19 cellular contexts compared by ENCODE assay signal in genomic region chr4:1179089-1179441, GRCh38. TPM values are rescaled to one million over a fixed set of nuclear protein-coding genes. Genes with fewer than 3 reads are reported as not detected.
DNase-seq lines count a peak whose midpoint lies in the region; ATAC-seq and TF ChIP-seq lines count a peak whose summit lies in the region.
"Had no signal": no experiment of that assay in that cellular context is flagged by ENCODE, and none has a peak within 500 bp of the region (broad histone marks: within the 10 kb centered on the region; RNA-seq: fewer than 3 reads in every experiment).

No MANE protein-coding gene starts in this region.

- intact Hi-C loops in left ventricle myocardium superior (cut with micrococcal nuclease) = no loop called here
- intact Hi-C loops in gastrocnemius medialis (cut with DNase I; ENCODE audit: low total_unique reads) = loop anchor here (10.0 kb wide), 1 partner anchor 494 kb away; the partner anchor contains the start of gene SLC49A3

- no peaks in the 10 kb centered on the region for H3K27me3 ChIP-seq in NT2/D1 (ENCODE audit: insufficient read depth, insufficient read length)
- no peaks in the 10 kb centered on the region for H3K27me3 ChIP-seq in gastrocnemius medialis
- H3K27me3 ChIP-seq: sigmoid colon, suprapubic skin had no signal

- TF ChIP-seq CTCF in HEK293 (tag by site-specific recombination; IDR thresholded peaks at IDR 0.05) = no peak
- no peak for TF ChIP-seq CTCF in gastrocnemius medialis (IDR thresholded peaks at IDR 0.05 in 4 of 5, conservative IDR thresholded peaks at IDR 0.05 in 1 of 5)

- H3K27ac ChIP-seq in HEK293 (ENCODE audit: extremely low read depth, low read depth, low read length) (no peak overlapping the region), gastrocnemius medialis (peak overlapping the region; percentile 80 to 91 (median 86))
- H3K27ac ChIP-seq: sigmoid colon, suprapubic skin had no signal

- peak; percentile 36 for ATAC-seq in left ventricle myocardium superior
- ATAC-seq in gastrocnemius medialis = peak; percentile 69 to 71
- no peak for ATAC-seq in GM21423 (IDR thresholded peaks at IDR 0.05; ENCODE audit: unreplicated experiment)
- ATAC-seq in HG03460 (IDR thresholded peaks at IDR 0.05; ENCODE audit: unreplicated experiment) = no peak
- ATAC-seq: stimulated activated naive B cell treated with anti-CD40 and anti-IgM and Interleukin-4, amounts not matched to agents 10 μg/mL and 1 μg/mL and 100 μg/mL, for 72 hours had no signal

- H3K9me3 ChIP-seq in HEK293 (ENCODE audit: control insufficient read depth, insufficient read depth, low read depth, low read length) (no peaks in the 10 kb centered on the region), NT2/D1 (ENCODE audit: insufficient read depth, low read length) (peaks cover 31% of the 10 kb centered on the region), gastrocnemius medialis (no peaks in the 10 kb centered on the region)
- H3K9me3 ChIP-seq: sigmoid colon, suprapubic skin had no signal

- DNase-seq in NT2/D1 (ENCODE audit: low read depth, low spot score) (no peak), left ventricle myocardium superior (no peak), gastrocnemius medialis (peak; percentile 66 to 79), NCI-H2227 (lab: John Stamatoyannopoulos, UW; ENCODE audit: unreplicated experiment) (no peak)
- DNase-seq: activated CD4-positive, alpha-beta T cell treated with anti-CD3 and anti-CD28 coated beads for 48 hours; activated gamma-delta T cell; activated naive CD8-positive, alpha-beta T cell treated with anti-CD3 and anti-CD28 coated beads, Interleukin-2, amount 10 ng/mL, durations not matched to agents 7 days and 5 days; activated T-cell treated with anti-CD3 and anti-CD28 coated beads, Interleukin-2, amount 50 U/mL, for 24 hours; CD4-positive, alpha-beta memory T cell; NCI-H1105 treated with DMSO at 0.1 percent for 48 hours; NCI-H2081; NCI-H226; sigmoid colon; stimulated activated CD4-positive, alpha-beta T cell treated with anti-CD3 and anti-CD28 coated beads, Interleukin-15, amount 100 ng/mL, for 24 hours; stimulated activated naive B cell treated with anti-CD40 and anti-IgM and Interleukin-4, amounts not matched to agents 10 μg/mL and 1 μg/mL and 100 μg/mL, for 72 hours had no signal

- H3K9ac ChIP-seq in NT2/D1 (ENCODE audit: insufficient read length, low read depth) = peak overlapping the region; percentile 15

- in situ Hi-C loops in gastrocnemius medialis (cut with MboI; ENCODE audit: low sequenced_read_pairs in 4 of 4) = no loop called here

- H3K36me3 ChIP-seq in HEK293 (ENCODE audit: control insufficient read depth in 2 of 2, insufficient read depth in 1 of 2, low read length in 2 of 2) = no peaks in the 10 kb centered on the region
- H3K36me3 ChIP-seq in NT2/D1 (ENCODE audit: insufficient read depth, insufficient read length, low read length) = no peaks in the 10 kb centered on the region
- no peaks in the 10 kb centered on the region for H3K36me3 ChIP-seq in gastrocnemius medialis
- H3K36me3 ChIP-seq: sigmoid colon, suprapubic skin had no signal

- H3K4me3 ChIP-seq in HEK293 (ENCODE audit: low read depth, low read length) (no peak overlapping the region), NT2/D1 (ENCODE audit: insufficient read length, low read depth) (no peak overlapping the region), gastrocnemius medialis (peak overlapping the region in 2 of 4 donors; percentile 9 to 16)
- H3K4me3 ChIP-seq: sigmoid colon, suprapubic skin had no signal

- no peak for TF ChIP-seq POLR2A in gastrocnemius medialis (IDR thresholded peaks at IDR 0.05)

- POLR2A ChIA-PET in HEK293 (lab: Yijun Ruan, JAX) = no interaction called here

- H3K4me1 ChIP-seq in HEK293 (ENCODE audit: control insufficient read depth, insufficient read depth, low read length) (no peaks in the 10 kb centered on the region), NT2/D1 (ENCODE audit: insufficient read depth, insufficient read length) (peaks cover 14% of the 10 kb centered on the region), gastrocnemius medialis (peaks cover 44 to 46% of the 10 kb centered on the region in 2 donors)

- CTCF ChIA-PET in HEK293 (lab: Yijun Ruan, JAX) = no interaction called here

TF ChIP-seq in HEK293, 187 proteins besides CTCF, POLR2A, EP300 and RAD21:
- TF ChIP-seq ZNF416 (tag by site-specific recombination; IDR thresholded peaks at IDR 0.05) (no peak), ZBTB17 (tag by site-specific recombination; IDR thresholded peaks at IDR 0.05) (0 out of 2 replicates have a peak, but pooled peaks have one; percentile 1)

RNA-seq across cellular contexts. Expression of gene SPON2, which starts 6.7 kb away (rescaled TPM):
- total RNA-seq in left ventricle myocardium superior (22.8 TPM), gastrocnemius medialis (1 to 10 TPM; 5.0 to 8.9 (median 5.2) TPM)

Comparison
In these comparisons a context has a peak if more than half of its experiments do, and no peak if none do; other contexts are left out.
1. DNase-seq: peak in gastrocnemius medialis (2 of 2); none in NT2/D1 (single experiment), left ventricle myocardium superior (single experiment) and NCI-H2227 (single experiment).
2. ATAC-seq: peak in left ventricle myocardium superior (single experiment) and gastrocnemius medialis (2 of 2); none in GM21423 (single experiment) and HG03460 (single experiment).